In the genomic region with DNA sequence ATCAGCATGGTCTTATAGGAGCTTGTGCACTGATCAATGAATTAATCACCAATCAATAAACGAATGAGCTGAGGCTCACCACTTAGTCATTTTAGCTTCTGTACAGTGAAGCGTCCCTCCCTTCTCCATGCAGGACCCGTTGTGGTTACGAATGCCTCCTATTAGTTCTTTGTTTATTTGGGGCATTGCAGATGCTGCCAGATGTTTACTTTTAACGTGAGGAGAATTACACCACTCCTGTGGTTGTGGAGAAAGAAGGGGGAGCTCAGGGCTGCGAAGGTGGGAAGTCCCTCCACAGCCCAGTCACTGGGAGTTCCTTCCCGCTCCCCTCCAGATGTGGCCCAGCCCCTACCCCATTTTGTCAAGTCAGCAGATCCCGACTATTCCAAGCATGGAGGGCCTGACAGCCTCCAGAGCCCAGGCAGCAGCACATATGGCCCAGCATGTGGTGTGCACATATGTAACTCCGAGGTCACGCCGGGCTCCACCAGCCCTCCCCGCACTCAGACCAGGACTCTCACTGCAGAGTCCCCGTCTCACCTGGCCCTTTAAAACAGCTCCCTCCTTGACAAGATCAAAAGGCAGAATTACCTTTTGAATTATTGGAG, we compare ENCODE assay signal across 1 cellular context.
TF ChIP-seq lines count a peak whose summit lies in the region.

No MANE protein-coding gene starts in this region.

TF ChIP-seq in K562, 482 proteins besides CTCF, POLR2A, EP300 and RAD21:
- TF ChIP-seq ZNF316 (IDR thresholded peaks at IDR 0.05) (peak; percentile 74), CHD1 (IDR thresholded peaks at IDR 0.05; ENCODE audit: low read length) (no peak), C11orf30 (IDR thresholded peaks at IDR 0.05; ENCODE audit: low read depth) (peak; percentile 67; the same call in 1 of the 2 replicates), E2F6 (IDR thresholded peaks at IDR 0.05; ENCODE audit: borderline replicate concordance in 1 of 2, extremely low read depth in 1 of 2, insufficient read depth in 1 of 2, insufficient read length in 1 of 2, low read depth in 1 of 2, low read length in 1 of 2, poor library complexity in 1 of 2, severe bottlenecking in 1 of 2) (no peak), MAFK (IDR thresholded peaks at IDR 0.05; ENCODE audit: low read length) (peak; percentile 73), FOSL1 (tag; conservative IDR thresholded peaks at IDR 0.05) (no peak), MAFF (IDR thresholded peaks at IDR 0.05; ENCODE audit: low read length) (peak; percentile 60), MAFG (tag; conservative IDR thresholded peaks at IDR 0.05) (peak; percentile 73)
- TF ChIP-seq, protein P1, sequence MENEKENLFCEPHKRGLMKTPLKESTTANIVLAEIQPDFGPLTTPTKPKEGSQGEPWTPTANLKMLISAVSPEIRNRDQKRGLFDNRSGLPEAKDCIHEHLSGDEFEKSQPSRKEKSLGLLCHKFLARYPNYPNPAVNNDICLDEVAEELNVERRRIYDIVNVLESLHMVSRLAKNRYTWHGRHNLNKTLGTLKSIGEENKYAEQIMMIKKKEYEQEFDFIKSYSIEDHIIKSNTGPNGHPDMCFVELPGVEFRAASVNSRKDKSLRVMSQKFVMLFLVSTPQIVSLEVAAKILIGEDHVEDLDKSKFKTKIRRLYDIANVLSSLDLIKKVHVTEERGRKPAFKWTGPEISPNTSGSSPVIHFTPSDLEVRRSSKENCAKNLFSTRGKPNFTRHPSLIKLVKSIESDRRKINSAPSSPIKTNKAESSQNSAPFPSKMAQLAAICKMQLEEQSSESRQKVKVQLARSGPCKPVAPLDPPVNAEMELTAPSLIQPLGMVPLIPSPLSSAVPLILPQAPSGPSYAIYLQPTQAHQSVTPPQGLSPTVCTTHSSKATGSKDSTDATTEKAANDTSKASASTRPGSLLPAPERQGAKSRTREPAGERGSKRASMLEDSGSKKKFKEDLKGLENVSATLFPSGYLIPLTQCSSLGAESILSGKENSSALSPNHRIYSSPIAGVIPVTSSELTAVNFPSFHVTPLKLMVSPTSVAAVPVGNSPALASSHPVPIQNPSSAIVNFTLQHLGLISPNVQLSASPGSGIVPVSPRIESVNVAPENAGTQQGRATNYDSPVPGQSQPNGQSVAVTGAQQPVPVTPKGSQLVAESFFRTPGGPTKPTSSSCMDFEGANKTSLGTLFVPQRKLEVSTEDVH (IDR thresholded peaks at IDR 0.05; ENCODE audit: low read depth, partially characterized antibody) = no peak
